20 cellular contexts compared by ENCODE assay signal in the genomic region with DNA sequence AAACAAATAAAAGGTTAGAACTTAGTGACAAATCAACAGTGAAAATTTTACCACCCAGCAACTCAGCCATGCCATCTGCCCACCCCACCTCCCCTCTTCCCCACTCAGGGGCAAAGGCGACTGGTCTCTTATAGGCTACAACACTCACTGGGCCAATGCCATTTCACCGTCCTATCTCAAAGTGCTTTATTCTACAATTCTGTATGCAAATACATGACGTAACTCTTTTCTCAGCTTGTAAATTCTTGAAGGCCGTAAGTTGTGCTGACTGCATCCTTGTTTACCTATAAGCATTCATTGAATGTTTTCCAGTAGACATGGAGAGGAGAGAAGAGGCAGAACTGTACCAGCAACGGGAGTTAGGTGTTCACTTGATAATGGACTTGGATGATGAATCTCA. TPM values are rescaled to one million over a fixed set of nuclear protein-coding genes. Genes with fewer than 3 reads are reported as not detected.
"Had no signal": no experiment of that assay in that cellular context is flagged by ENCODE, and none has a peak within 500 bp of the region (broad histone marks: within the 10 kb centered on the region; RNA-seq: fewer than 3 reads in every experiment).

No MANE protein-coding gene starts in this region.

- H3K9me3 Mint-ChIP-seq: activated B cell treated with CpG ODN at 0.5 μM for 24 hours; activated CD4-positive, alpha-beta memory T cell treated with anti-CD3 and anti-CD28 coated beads for 36 hours; activated naive CD8-positive, alpha-beta T cell treated with anti-CD3 and anti-CD28 coated beads for 36 hours; activated T-helper 1 cell treated with anti-CD3 and anti-CD28 coated beads, Interleukin-12 subunit alpha, Interleukin-12 subunit beta, Interleukin-2, Interleukin-4 antibody, amounts not matched to agents 30 ng/mL and 10 ng/mL and 1 ng/mL, durations not matched to agents 14 hours and 24 hours and 36 hours; mesothelial cell of epicardium; nephron had no signal

- H3K36me3 Mint-ChIP-seq: activated CD4-positive, alpha-beta memory T cell treated with anti-CD3 and anti-CD28 coated beads for 36 hours; activated naive CD8-positive, alpha-beta T cell treated with anti-CD3 and anti-CD28 coated beads for 36 hours; immature natural killer cell; mesothelial cell of epicardium had no signal

- H3K4me3 Mint-ChIP-seq: activated B cell treated with CpG ODN at 0.5 μM for 24 hours; activated CD4-positive, alpha-beta memory T cell treated with anti-CD3 and anti-CD28 coated beads for 36 hours; activated naive CD8-positive, alpha-beta T cell treated with anti-CD3 and anti-CD28 coated beads for 36 hours; activated T-helper 1 cell treated with anti-CD3 and anti-CD28 coated beads, Interleukin-12 subunit alpha, Interleukin-12 subunit beta, Interleukin-2, Interleukin-4 antibody, amounts not matched to agents 30 ng/mL and 10 ng/mL and 1 ng/mL, durations not matched to agents 14 hours and 24 hours and 36 hours; immature natural killer cell; mesothelial cell of epicardium; nephron had no signal

- H3K9me3 ChIP-seq: body of pancreas, lower lobe of right lung had no signal

- H3K27me3 ChIP-seq: body of pancreas had no signal

- H3K36me3 ChIP-seq: lower lobe of right lung had no signal

- H3K27ac ChIP-seq: body of pancreas, lower lobe of right lung had no signal

- H3K4me3 ChIP-seq: body of pancreas, lower lobe of right lung had no signal

- H3K4me1 Mint-ChIP-seq: activated B cell treated with CpG ODN at 0.5 μM for 24 hours, immature natural killer cell had no signal

- H3K27ac Mint-ChIP-seq: activated B cell treated with CpG ODN at 0.5 μM for 24 hours; activated CD4-positive, alpha-beta memory T cell treated with anti-CD3 and anti-CD28 coated beads for 36 hours; activated naive CD8-positive, alpha-beta T cell treated with anti-CD3 and anti-CD28 coated beads for 36 hours; activated T-helper 1 cell treated with anti-CD3 and anti-CD28 coated beads, Interleukin-12 subunit alpha, Interleukin-12 subunit beta, Interleukin-2, Interleukin-4 antibody, amounts not matched to agents 30 ng/mL and 10 ng/mL and 1 ng/mL, durations not matched to agents 14 hours and 24 hours and 36 hours; immature natural killer cell; mesothelial cell of epicardium had no signal

- DNase-seq: activated B cell treated with CpG ODN at 0.5 μM for 24 hours; activated CD4-positive, alpha-beta memory T cell treated with anti-CD3 and anti-CD28 coated beads for 36 hours; activated CD4-positive, alpha-beta T cell treated with anti-CD3 and anti-CD28 coated beads for 4 hours; activated naive CD8-positive, alpha-beta T cell treated with anti-CD3 and anti-CD28 coated beads for 36 hours; activated T-cell treated with anti-CD3 and anti-CD28 coated beads for 4 hours; amygdala; body of pancreas; central memory CD4-positive, alpha-beta T cell; head of caudate nucleus; immature natural killer cell; lower lobe of right lung; stimulated activated naive CD8-positive, alpha-beta T cell treated with anti-CD3 and anti-CD28 coated beads, Interleukin-15, Interleukin-2, amounts not matched to agents 100 U/mL and 50 U/mL, for 24 hours; T-helper 1 cell; T-helper 9 cell; trophoblast cell had no signal

RNA-seq across cellular contexts. Expression of a gene that starts 15.6 kb away (rescaled TPM):
- total RNA-seq: activated B cell treated with CpG ODN at 0.5 μM for 24 hours, frontal cortex, mesothelial cell of epicardium, posterior vena cava had no signal
- polyA plus RNA-seq: immature natural killer cell had no signal
